In the genomic region with DNA sequence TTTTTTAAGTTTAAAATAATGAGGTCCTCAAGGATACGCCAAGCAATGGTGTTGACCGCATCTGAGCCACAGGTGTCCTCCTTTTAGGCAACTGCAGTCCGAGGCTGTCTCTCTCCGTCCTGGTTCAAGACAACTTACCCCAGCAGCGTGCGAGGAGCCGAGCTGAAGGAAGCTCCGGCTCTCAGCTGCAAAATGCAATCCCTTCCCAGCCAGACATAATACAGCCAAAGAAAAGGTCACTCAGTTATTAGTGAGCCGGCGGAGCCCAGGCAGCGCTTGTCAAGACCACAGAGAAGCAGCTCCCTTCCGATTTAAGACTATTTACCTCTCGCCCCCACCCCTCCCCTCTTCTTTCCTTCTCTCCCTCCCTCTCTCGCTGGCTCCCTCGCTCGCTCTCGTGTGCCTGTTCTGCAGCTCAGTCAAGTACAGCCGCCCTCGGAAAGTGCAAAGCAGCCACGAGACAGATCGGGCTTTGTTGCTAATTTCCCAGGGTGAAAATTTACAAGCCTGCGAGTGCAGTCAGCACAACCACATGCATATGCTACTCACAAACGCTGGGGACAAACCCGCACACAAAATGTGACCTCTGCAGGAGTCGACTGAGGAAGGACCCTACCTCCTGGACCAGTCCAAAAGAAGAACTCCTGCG, we compare ENCODE assay signal across 9 cellular contexts. TPM values are rescaled to one million over a fixed set of nuclear protein-coding genes. Genes with fewer than 3 reads are reported as not detected.
DNase-seq lines count a peak whose midpoint lies in the region; TF ChIP-seq lines count a peak whose summit lies in the region.
"Had no signal": no experiment of that assay in that cellular context is flagged by ENCODE, and none has a peak within 500 bp of the region (broad histone marks: within the 10 kb centered on the region; RNA-seq: fewer than 3 reads in every experiment).

No MANE protein-coding gene starts in this region.

- 0 to 2% (median 1%) methylated on average over 18 to 26 of the region's 26 CpGs for WGBS in adrenal gland, 4 donors

- H3K27ac ChIP-seq in KMS-11: no peak overlapping the region
- peak overlapping the region in 2 of 5 donors; percentile 43 to 67 for H3K27ac ChIP-seq in adrenal gland

- peak overlapping the region; percentile 84 for H3K4me2 ChIP-seq in KMS-11

- no peak overlapping the region for H3K4me3 ChIP-seq in KMS-11 (IDR thresholded peaks at IDR 0.05; ENCODE audit: insufficient read depth, low read depth, low read length)
- H3K4me3 ChIP-seq in adrenal gland: peak overlapping the region in 2 of 4 donors; percentile 32 to 48
- peak overlapping the region; percentile 76 for H3K4me3 ChIP-seq in iPS-15b (ENCODE audit: low read depth, low read length)
- peak overlapping the region; percentile 48 for H3K4me3 ChIP-seq in skeletal muscle cell (ENCODE audit: low read depth, low read length)

- H3K9me3 ChIP-seq in adrenal gland (replicated peaks in 1 of 3): no peaks in the 10 kb centered on the region
- no peaks in the 10 kb centered on the region for H3K9me3 ChIP-seq in iPS-15b (ENCODE audit: control insufficient read depth, insufficient read depth, low read length)

- TF ChIP-seq CTCF in KMS-11 (conservative IDR thresholded peaks at IDR 0.05; ENCODE audit: low read depth, low read length): no peak
- no peak for TF ChIP-seq CTCF in adrenal gland (IDR thresholded peaks at IDR 0.05)

- H3K79me2 ChIP-seq in KMS-11 (ENCODE audit: insufficient read depth, low read depth): no peaks in the 10 kb centered on the region

- H3K36me3 ChIP-seq in KMS-11 (ENCODE audit: insufficient read depth) (no peaks in the 10 kb centered on the region), adrenal gland (replicated peaks in 1 of 2) (no peaks in the 10 kb centered on the region), iPS-15b (ENCODE audit: control insufficient read depth, insufficient read depth, low read length) (no peaks in the 10 kb centered on the region)

- intact Hi-C loops in adrenal gland (cut with DNase I): no loop called here

- H3K4me1 ChIP-seq in KMS-11 (ENCODE audit: low read depth, poor library complexity, severe bottlenecking) (peaks cover 12% of the 10 kb centered on the region), adrenal gland (replicated peaks in 1 of 2) (peaks cover 10 to 12% of the 10 kb centered on the region in 2 donors), iPS-15b (ENCODE audit: control insufficient read depth, insufficient read depth, low read length) (peaks cover 34% of the 10 kb centered on the region)

- no peak for TF ChIP-seq POLR2A in adrenal gland (IDR thresholded peaks at IDR 0.05)

- H3K27me3 ChIP-seq in KMS-11 (ENCODE audit: insufficient read depth, low read depth): no peaks in the 10 kb centered on the region
- H3K27me3 ChIP-seq in adrenal gland: no peaks in the 10 kb centered on the region
- H3K27me3 ChIP-seq in iPS-15b (ENCODE audit: control insufficient read depth, insufficient read depth, low read length): peaks cover 70% of the 10 kb centered on the region

- peak overlapping the region; percentile 91 for H2AFZ ChIP-seq in KMS-11 (ENCODE audit: low read depth)

- H3K9ac ChIP-seq in KMS-11 (peak overlapping the region; percentile 41), iPS-15b (ENCODE audit: low read depth, low read length) (no peak overlapping the region)

- no peaks in the 10 kb centered on the region for H4K20me1 ChIP-seq in KMS-11 (ENCODE audit: insufficient read depth)

- DNase-seq in NCI-H187 (lab: John Stamatoyannopoulos, UW) (peak; percentile 25 to 46), NCI-H187 treated with DMSO at 0.1 percent for 48 hours (lab: John Stamatoyannopoulos, UW) (no peak), adrenal gland (peak in 5 of 7 donors; percentile 20 to 51 (median 29)), skeletal muscle cell (ENCODE audit: low read depth) (no peak), superior temporal gyrus (ENCODE audit: extremely low spot score) (no peak), OCI-M2 (lab: John Stamatoyannopoulos, UW; ENCODE audit: unreplicated experiment) (no peak)

RNA-seq across cellular contexts. Expression of gene LMO3, which starts 0.4 kb away (rescaled TPM):
- total RNA-seq in adrenal gland: 10 to 100 TPM in 4 of 8 donors, 1 to 10 TPM in 4; 2.3 to 21.8 (median 9.7) TPM
- 1 to 10 TPM; 2.9 to 7.5 (median 6.8) TPM for polyA plus RNA-seq in adrenal gland
- polyA plus RNA-seq: BJ had no signal

Comparison
In these comparisons a context has a peak if more than half of its experiments do, and no peak if none do; other contexts are left out.
1. DNase-seq: peak in NCI-H187 (2 of 2) and adrenal gland (5 of 7); none in NCI-H187 treated with DMSO at 0.1 percent for 48 hours (single experiment), skeletal muscle cell (single experiment), superior temporal gyrus (single experiment) and OCI-M2 (single experiment).